Comparison of ENCODE assay signal across 19 cellular contexts in the genomic region with DNA sequence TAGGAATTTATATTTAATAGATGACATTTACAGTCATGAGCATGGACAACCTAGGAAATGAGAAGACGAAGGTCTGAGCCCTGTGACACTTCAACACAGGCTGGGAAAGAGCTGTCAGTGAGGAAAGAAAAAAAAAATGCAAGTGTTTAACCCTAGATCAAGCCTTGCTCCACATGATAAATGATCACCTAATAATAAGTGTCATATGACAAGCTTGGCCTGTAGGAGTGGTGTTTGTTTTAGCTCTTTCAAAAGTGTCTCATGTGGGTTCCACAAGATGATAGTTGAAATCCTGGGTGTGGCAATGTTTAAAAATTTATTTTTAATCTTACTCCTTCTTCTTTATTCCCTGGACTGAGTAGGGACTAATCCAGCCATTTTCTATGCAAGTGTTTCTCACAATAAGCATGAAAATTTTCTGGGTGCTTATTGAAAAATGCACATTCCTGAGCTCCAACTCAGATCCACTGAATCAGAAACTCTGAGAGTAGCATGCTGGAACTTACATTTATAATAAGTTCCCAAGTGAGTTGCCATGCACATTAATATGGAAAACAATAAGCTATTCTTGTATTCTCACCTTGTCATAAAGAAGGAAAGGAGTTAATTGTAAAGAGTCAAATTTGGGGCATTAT.
DNase-seq lines count a peak whose midpoint lies in the region; ATAC-seq, FAIRE-seq and TF ChIP-seq lines count a peak whose summit lies in the region.
"Had no signal": no experiment of that assay in that cellular context is flagged by ENCODE, and none has a peak within 500 bp of the region (broad histone marks: within the 10 kb centered on the region; RNA-seq: fewer than 3 reads in every experiment).

No MANE protein-coding gene starts in this region.

- ATAC-seq in K562: no peak
- ATAC-seq in GM21737 (IDR thresholded peaks at IDR 0.05; ENCODE audit: unreplicated experiment): no peak
- ATAC-seq: activated CD4-positive, alpha-beta T cell treated with anti-CD3 and anti-CD28 coated beads for 36 hours; natural killer cell had no signal

- TF ChIP-seq POLR2A in K562 (conservative IDR thresholded peaks at IDR 0.05): no peak

- H3K9me3 ChIP-seq in K562 (replicated peaks; ENCODE audit: control insufficient read depth, insufficient read depth, low read depth, low read length): no peaks in the 10 kb centered on the region; the same call in 1 of the 2 replicates
- H3K9me3 ChIP-seq: BLaER1 treated with 17β-estradiol and CSF1 and Interleukin-3, amounts not matched to agents 10 nM and 100 nM had no signal

- H3K4me3 ChIP-seq in K562 (no peak overlapping the region), fibroblast of pulmonary artery (replicated peaks; ENCODE audit: low read depth, low read length) (no peak overlapping the region)
- H3K4me3 ChIP-seq: BLaER1 treated with 17β-estradiol and CSF1 and Interleukin-3, amounts not matched to agents 10 nM and 100 nM had no signal

- H3K27ac ChIP-seq in K562 (ENCODE audit: extremely low read depth, low read depth, low read length): no peak overlapping the region
- H3K27ac ChIP-seq: 22Rv1; BLaER1 treated with 17β-estradiol and CSF1 and Interleukin-3, amounts not matched to agents 10 nM and 100 nM had no signal

- no peaks in the 10 kb centered on the region for H3K9me1 ChIP-seq in K562 (ENCODE audit: control insufficient read depth, insufficient read depth, low read length)

- FAIRE-seq in K562 (lab: Jason Lieb, UNC) (no peak), D721Med (lab: Jason Lieb, UNC) (no peak)
- FAIRE-seq: small intestine had no signal

- H3K4me1 ChIP-seq in K562 (replicated peaks in 1 of 2; ENCODE audit: control insufficient read depth in 2 of 2, insufficient read depth in 2 of 2, low read length in 2 of 2): no peaks in the 10 kb centered on the region
- H3K4me1 ChIP-seq: BLaER1 treated with 17β-estradiol and CSF1 and Interleukin-3, amounts not matched to agents 10 nM and 100 nM had no signal

- in situ Hi-C loops in K562 (cut with MboI): no loop called here

- intact Hi-C loops in K562 (cut with micrococcal nuclease): no loop called here

- POLR2A ChIA-PET in K562 (lab: Yijun Ruan, JAX): interaction anchor here (0.5 to 0.8 kb wide), 2 partner anchors 23 to 417 kb away, joined by 3 read pairs; no protein-coding TSS in a partner anchor

- H3K36me3 ChIP-seq in K562 (ENCODE audit: control insufficient read depth, insufficient read depth, low read length): no peaks in the 10 kb centered on the region
- H3K36me3 ChIP-seq: BLaER1 treated with 17β-estradiol and CSF1 and Interleukin-3, amounts not matched to agents 10 nM and 100 nM had no signal

- DNase-seq in DMS53 (lab: John Stamatoyannopoulos, UW) (peak; percentile 2), DMS53 treated with DMSO at 0.1 percent for 48 hours (lab: John Stamatoyannopoulos, UW; ENCODE audit: unreplicated experiment) (no peak), K562 (ENCODE audit: extremely low read depth in 1 of 4, low spot score in 3 of 4) (no peak), fibroblast of pulmonary artery (ENCODE audit: low read depth) (peak; percentile 18), stromal cell of bone marrow (ENCODE audit: low read depth) (peak; percentile 9), HT-29 (ENCODE audit: low spot score) (no peak), D721Med (ENCODE audit: insufficient read length, low spot score) (no peak)
- DNase-seq: activated CD4-positive, alpha-beta T cell treated with anti-CD3 and anti-CD28 coated beads for 36 hours; effector CD4-positive, alpha-beta T cell; foreskin melanocyte; KBM-7; natural killer cell; NCI-H187 treated with DMSO at 0.1 percent for 48 hours; NCI-H446; small intestine; stimulated activated CD4-positive, alpha-beta T cell treated with anti-CD3 and anti-CD28 coated beads, Interleukin-4, amount 100 ng/mL, for 24 hours had no signal

- no peaks in the 10 kb centered on the region for H3K27me3 ChIP-seq in K562 (ENCODE audit: control insufficient read depth in 2 of 2, insufficient read depth in 2 of 2, low read length in 2 of 2)
- H3K27me3 ChIP-seq: BLaER1 treated with 17β-estradiol and CSF1 and Interleukin-3, amounts not matched to agents 10 nM and 100 nM had no signal

- TF ChIP-seq CTCF in K562 (IDR thresholded peaks at IDR 0.05 in 2 of 3, conservative IDR thresholded peaks at IDR 0.05 in 1 of 3; ENCODE audit: insufficient read depth in 2 of 3, low read depth in 1 of 3, low read length in 3 of 3) (no peak), fibroblast of pulmonary artery (IDR thresholded peaks at IDR 0.05; ENCODE audit: low read length, missing control alignments) (no peak), D721Med (IDR thresholded peaks at IDR 0.05; ENCODE audit: insufficient read depth, missing control alignments) (no peak)

- no TSS peak for BruUV-seq in K562 (replicated peaks; lab: Mats Ljungman, UMichigan)

- H2AFZ ChIP-seq in K562 (ENCODE audit: low read depth, low read length): no peak overlapping the region

- TF ChIP-seq EP300 in K562 (IDR thresholded peaks at IDR 0.05; ENCODE audit: low read length): no peak

- H3K9ac ChIP-seq in K562 (ENCODE audit: insufficient read depth in 1 of 2, low read depth in 2 of 2, low read length in 2 of 2): no peak overlapping the region
- H3K9ac ChIP-seq: BLaER1 treated with 17β-estradiol and CSF1 and Interleukin-3, amounts not matched to agents 10 nM and 100 nM had no signal

- TF ChIP-seq RAD21 in K562 (CRISPR knock-in tag; conservative IDR thresholded peaks at IDR 0.05 in 1 of 2, IDR thresholded peaks at IDR 0.05 in 1 of 2): no peak

- CTCF ChIA-PET in K562 (lab: Yijun Ruan, JAX; ENCODE audit: low intra/inter-chr PET ratio): no interaction called here

- 0% methylated on average over 1 of the region's 1 CpG for WGBS in K562 (ENCODE audit: insufficient coverage, low coverage, missing lambda C conversion rate)

- H3K4me2 ChIP-seq in K562 (ENCODE audit: insufficient read depth, low read length): no peak overlapping the region
- H3K4me2 ChIP-seq: BLaER1 treated with 17β-estradiol and CSF1 and Interleukin-3, amounts not matched to agents 10 nM and 100 nM had no signal

- no peaks in the 10 kb centered on the region for H3K79me2 ChIP-seq in K562 (ENCODE audit: control insufficient read depth, insufficient read depth, low read length)

- H4K20me1 ChIP-seq in K562 (replicated peaks; ENCODE audit: control insufficient read depth, insufficient read depth, low read length): no peaks in the 10 kb centered on the region
- H4K20me1 ChIP-seq: BLaER1 treated with 17β-estradiol and CSF1 and Interleukin-3, amounts not matched to agents 10 nM and 100 nM had no signal

TF ChIP-seq in K562, 482 proteins besides CTCF, POLR2A, EP300 and RAD21:
- TF ChIP-seq, protein P1, sequence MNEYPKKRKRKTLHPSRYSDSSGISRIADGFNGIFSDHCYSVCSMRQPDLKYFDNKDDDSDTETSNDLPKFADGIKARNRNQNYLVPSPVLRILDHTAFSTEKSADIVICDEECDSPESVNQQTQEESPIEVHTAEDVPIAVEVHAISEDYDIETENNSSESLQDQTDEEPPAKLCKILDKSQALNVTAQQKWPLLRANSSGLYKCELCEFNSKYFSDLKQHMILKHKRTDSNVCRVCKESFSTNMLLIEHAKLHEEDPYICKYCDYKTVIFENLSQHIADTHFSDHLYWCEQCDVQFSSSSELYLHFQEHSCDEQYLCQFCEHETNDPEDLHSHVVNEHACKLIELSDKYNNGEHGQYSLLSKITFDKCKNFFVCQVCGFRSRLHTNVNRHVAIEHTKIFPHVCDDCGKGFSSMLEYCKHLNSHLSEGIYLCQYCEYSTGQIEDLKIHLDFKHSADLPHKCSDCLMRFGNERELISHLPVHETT (CRISPR knock-in tag; conservative IDR thresholded peaks at IDR 0.05 in 1 of 2, IDR thresholded peaks at IDR 0.05 in 1 of 2): no peak
- TF ChIP-seq MEIS2 (IDR thresholded peaks at IDR 0.05; ENCODE audit: partially characterized antibody): peak; percentile 35
- TF ChIP-seq CBX2 (IDR thresholded peaks at IDR 0.05; ENCODE audit: insufficient read depth, low read length, poor library complexity, severe bottlenecking): no peak
- no peak for TF ChIP-seq ILF3 (IDR thresholded peaks at IDR 0.05; ENCODE audit: borderline replicate concordance)
- no peak for TF ChIP-seq NUFIP1 (IDR thresholded peaks at IDR 0.05; ENCODE audit: partially characterized antibody)
- TF ChIP-seq PBX2 (CRISPR knock-in tag; IDR thresholded peaks at IDR 0.05; ENCODE audit: low read depth): no peak
- 0 out of 2 replicates have a peak, but pooled peaks have one; percentile 20 for TF ChIP-seq PBX2 (tag; conservative IDR thresholded peaks at IDR 0.05; ENCODE audit: low read depth)
- TF ChIP-seq DLX4 (CRISPR knock-in tag; IDR thresholded peaks at IDR 0.05): no peak
- no peak for TF ChIP-seq ELF2 (CRISPR knock-in tag; IDR thresholded peaks at IDR 0.05)

Comparison
In these comparisons a context has a peak if more than half of its experiments do, and no peak if none do; other contexts are left out.
1. DNase-seq: peak in DMS53 (single experiment), fibroblast of pulmonary artery (single experiment) and stromal cell of bone marrow (single experiment); none in DMS53 treated with DMSO at 0.1 percent for 48 hours (single experiment), K562 (0 of 4), HT-29 (single experiment) and D721Med (single experiment).